Comparison of ENCODE assay signal across 1 cellular context in genomic region chr19:34428549-34429285, GRCh38.
TF ChIP-seq lines count a peak whose summit lies in the region.

No MANE protein-coding gene starts in this region.

TF ChIP-seq in IMR-90, 13 proteins besides CTCF, POLR2A, EP300 and RAD21 (continued from another document):
- TF ChIP-seq BHLHE40 (IDR thresholded peaks at IDR 0.05; ENCODE audit: low read depth, low read length) (no peak; the same call in 1 of the 2 replicates), MXI1 (IDR thresholded peaks at IDR 0.05; ENCODE audit: borderline replicate concordance, low read depth, low read length) (0 out of 2 replicates have a peak, but pooled peaks have one; percentile 24), CHD1 (IDR thresholded peaks at IDR 0.05; ENCODE audit: low read depth, low read length) (0 out of 2 replicates have a peak, but pooled peaks have one; percentile 43), RCOR1 (IDR thresholded peaks at IDR 0.05; ENCODE audit: insufficient replicate concordance, low read length) (no peak), CEBPB (IDR thresholded peaks at IDR 0.05; ENCODE audit: low read depth, low read length) (peak; percentile 61), ELK1 (IDR thresholded peaks at IDR 0.05; ENCODE audit: borderline replicate concordance, low read depth, low read length) (no peak)
TF ChIP-seq in IMR-90: peak in this region for 4.
